Comparison of ENCODE assay signal across 7 cellular contexts in genomic region chr2:38682620-38683019, GRCh38. TPM values are rescaled to one million over a fixed set of nuclear protein-coding genes. Genes with fewer than 3 reads are reported as not detected.
A peak's percentile ranks its signal among the peaks of the same experiment; 100 is the strongest.
DNase-seq lines count a peak whose midpoint lies in the region; ATAC-seq and TF ChIP-seq lines count a peak whose summit lies in the region.
"Not testable (repeated sequence)": the region's sequence is repeated elsewhere in the genome, so short reads cannot be mapped to it uniquely, and the experiment has no call there.

No MANE protein-coding gene starts in this region.

- POLR2A ChIA-PET in CD8-positive, alpha-beta T cell (lab: Charles Lee) = interaction anchor here (0.7 to 3.9 kb wide), 6 partner anchors 10 to 81 kb away, joined by 3 to 19 read pairs (median 8); partner anchors contain the start of genes GALM, HNRNPLL and SRSF7

- peaks cover 21% of the 10 kb centered on the region for H3K4me1 Mint-ChIP-seq in CD8-positive, alpha-beta T cell (ENCODE audit: low read depth)
- H3K4me1 Mint-ChIP-seq in T-helper 17 cell (peaks cover 27% of the 10 kb centered on the region), immature natural killer cell (peaks cover 11 to 29% of the 10 kb centered on the region in 2 donors)
- peaks cover 55% of the 10 kb centered on the region for H3K4me1 Mint-ChIP-seq in activated T-cell treated with anti-CD3 and anti-CD28 coated beads, Interleukin-2, amount 50 U/mL, for 72 hours (ENCODE audit: low read depth)
- peaks cover 39% of the 10 kb centered on the region for H3K4me1 Mint-ChIP-seq in activated naive CD4-positive, alpha-beta T cell treated with anti-CD3 and anti-CD28 coated beads, Interleukin-2, amount 50 U/mL, for 24 hours

- not testable (repeated sequence) for TF ChIP-seq CTCF in CD8-positive, alpha-beta T cell (IDR thresholded peaks at IDR 0.05)

- not testable (repeated sequence) for DNase-seq in CD8-positive, alpha-beta T cell
- DNase-seq in T-helper 17 cell (peak in 1 of 3 donors; percentile 22), immature natural killer cell (peak in 1 of 3 donors; percentile 38)
- DNase-seq in activated CD4-positive, alpha-beta T cell treated with anti-CD3 and anti-CD28 coated beads, Interleukin-2, amount 50 U/mL, for 48 hours = peak; percentile 47 to 51
- peak in 1 of 2 donors; percentile 18 for DNase-seq in activated T-cell treated with anti-CD3 and anti-CD28 coated beads, Interleukin-2, amount 50 U/mL, for 72 hours
- peak; percentile 11 for DNase-seq in stimulated activated CD4-positive, alpha-beta T cell treated with anti-CD3 and anti-CD28 coated beads, Interleukin-4, amount 100 ng/mL, for 1 hour

- H3K9me3 ChIP-seq in CD8-positive, alpha-beta T cell (ENCODE audit: low read length); T-helper 17 cell (ENCODE audit: control insufficient read depth, low read length, poor library complexity, severe bottlenecking): not testable (repeated sequence)

- H3K27me3 Mint-ChIP-seq in CD8-positive, alpha-beta T cell (ENCODE audit: low read depth); T-helper 17 cell; activated T-cell treated with anti-CD3 and anti-CD28 coated beads, Interleukin-2, amount 50 U/mL, for 72 hours (ENCODE audit: low read depth); activated naive CD4-positive, alpha-beta T cell treated with anti-CD3 and anti-CD28 coated beads, Interleukin-2, amount 50 U/mL, for 24 hours; immature natural killer cell (ENCODE audit: low read depth in 3 of 3): not testable (repeated sequence)

- peak; percentile 31 for ATAC-seq in CD8-positive, alpha-beta T cell
- ATAC-seq in T-helper 17 cell = peak; percentile 67
- peak; percentile 42 to 48 for ATAC-seq in activated T-cell treated with anti-CD3 and anti-CD28 coated beads, Interleukin-2, amount 50 U/mL, for 72 hours (replicated peaks in 1 of 2)

- H3K4me3 Mint-ChIP-seq in CD8-positive, alpha-beta T cell = peak overlapping the region; percentile 42
- H3K4me3 Mint-ChIP-seq in T-helper 17 cell (peak overlapping the region; percentile 76), immature natural killer cell (peak overlapping the region; percentile 36 to 88 (median 67))
- H3K4me3 Mint-ChIP-seq in activated T-cell treated with anti-CD3 and anti-CD28 coated beads, Interleukin-2, amount 50 U/mL, for 72 hours = peak overlapping the region; percentile 50 to 90
- H3K4me3 Mint-ChIP-seq in activated naive CD4-positive, alpha-beta T cell treated with anti-CD3 and anti-CD28 coated beads, Interleukin-2, amount 50 U/mL, for 24 hours = peak overlapping the region; percentile 72

- H3K36me3 Mint-ChIP-seq in CD8-positive, alpha-beta T cell = peaks cover 81% of the 10 kb centered on the region
- H3K36me3 Mint-ChIP-seq in T-helper 17 cell (ENCODE audit: low read depth) (peaks cover 12% of the 10 kb centered on the region), immature natural killer cell (peaks cover 13 to 25% (median 25%) of the 10 kb centered on the region in 3 donors)
- H3K36me3 Mint-ChIP-seq in activated T-cell treated with anti-CD3 and anti-CD28 coated beads, Interleukin-2, amount 50 U/mL, for 72 hours (ENCODE audit: insufficient read depth in 2 of 2) = peaks cover 15 to 55% of the 10 kb centered on the region in 2 donors
- peaks cover 21% of the 10 kb centered on the region for H3K36me3 Mint-ChIP-seq in activated naive CD4-positive, alpha-beta T cell treated with anti-CD3 and anti-CD28 coated beads, Interleukin-2, amount 50 U/mL, for 24 hours

- peak overlapping the region; percentile 87 for H3K27ac Mint-ChIP-seq in CD8-positive, alpha-beta T cell
- H3K27ac Mint-ChIP-seq in T-helper 17 cell = peak overlapping the region; percentile 98
- H3K27ac Mint-ChIP-seq in activated T-cell treated with anti-CD3 and anti-CD28 coated beads, Interleukin-2, amount 50 U/mL, for 72 hours = peak overlapping the region; percentile 97
- peak overlapping the region; percentile 68 for H3K27ac Mint-ChIP-seq in activated naive CD4-positive, alpha-beta T cell treated with anti-CD3 and anti-CD28 coated beads, Interleukin-2, amount 50 U/mL, for 24 hours
- peak overlapping the region; percentile 29 to 86 (median 82) for H3K27ac Mint-ChIP-seq in immature natural killer cell

- H3K9me3 Mint-ChIP-seq in CD8-positive, alpha-beta T cell; activated T-cell treated with anti-CD3 and anti-CD28 coated beads, Interleukin-2, amount 50 U/mL, for 72 hours; activated naive CD4-positive, alpha-beta T cell treated with anti-CD3 and anti-CD28 coated beads, Interleukin-2, amount 50 U/mL, for 24 hours; immature natural killer cell: not testable (repeated sequence)

- not testable (repeated sequence) for H3K4me1 ChIP-seq in CD8-positive, alpha-beta T cell (ENCODE audit: insufficient read depth, low read length)

- H3K4me3 ChIP-seq in CD8-positive, alpha-beta T cell (ENCODE audit: low read depth, low read length) = not testable (repeated sequence)

- CTCF ChIA-PET in CD8-positive, alpha-beta T cell (lab: Charles Lee) = interaction anchor here (0.5 to 4.2 kb wide), 10 partner anchors 10 to 253 kb away, joined by 3 to 18 read pairs (median 5); partner anchors contain the start of gene GALM

- peaks cover 12% of the 10 kb centered on the region for H3K36me3 ChIP-seq in CD8-positive, alpha-beta T cell (ENCODE audit: insufficient read depth, low read length)

- H3K27ac ChIP-seq in CD8-positive, alpha-beta T cell (ENCODE audit: low read depth, low read length) = not testable (repeated sequence)

- intact Hi-C loops in CD8-positive, alpha-beta T cell (cut with DNase I, micrococcal nuclease) = loop anchor here (5.0 kb wide), 1 partner anchor 40 kb away; no protein-coding TSS in a partner anchor

- not testable (repeated sequence) for H3K27me3 ChIP-seq in CD8-positive, alpha-beta T cell (ENCODE audit: insufficient read depth, low read length)

RNA-seq across cellular contexts. Expression of gene GALM, which starts 16.7 kb away (rescaled TPM):
- total RNA-seq in CD8-positive, alpha-beta T cell = 1 to 10 TPM; 4.4 to 4.7 TPM
- total RNA-seq in T-helper 17 cell = 10 to 100 TPM; 18.5 to 28.3 TPM
- total RNA-seq in activated T-cell treated with anti-CD3 and anti-CD28 coated beads, Interleukin-2, amount 50 U/mL, for 72 hours = 100 to 1,000 TPM in 1 of 2 donors, 10 to 100 TPM in 1; 97.8 to 114 TPM
- polyA plus RNA-seq in immature natural killer cell = 10 to 100 TPM in 2 of 3 donors, 1 to 10 TPM in 1; 7.0 to 14.9 (median 14.8) TPM
